ENCODE assay signal across 17 cellular contexts in the genomic region with DNA sequence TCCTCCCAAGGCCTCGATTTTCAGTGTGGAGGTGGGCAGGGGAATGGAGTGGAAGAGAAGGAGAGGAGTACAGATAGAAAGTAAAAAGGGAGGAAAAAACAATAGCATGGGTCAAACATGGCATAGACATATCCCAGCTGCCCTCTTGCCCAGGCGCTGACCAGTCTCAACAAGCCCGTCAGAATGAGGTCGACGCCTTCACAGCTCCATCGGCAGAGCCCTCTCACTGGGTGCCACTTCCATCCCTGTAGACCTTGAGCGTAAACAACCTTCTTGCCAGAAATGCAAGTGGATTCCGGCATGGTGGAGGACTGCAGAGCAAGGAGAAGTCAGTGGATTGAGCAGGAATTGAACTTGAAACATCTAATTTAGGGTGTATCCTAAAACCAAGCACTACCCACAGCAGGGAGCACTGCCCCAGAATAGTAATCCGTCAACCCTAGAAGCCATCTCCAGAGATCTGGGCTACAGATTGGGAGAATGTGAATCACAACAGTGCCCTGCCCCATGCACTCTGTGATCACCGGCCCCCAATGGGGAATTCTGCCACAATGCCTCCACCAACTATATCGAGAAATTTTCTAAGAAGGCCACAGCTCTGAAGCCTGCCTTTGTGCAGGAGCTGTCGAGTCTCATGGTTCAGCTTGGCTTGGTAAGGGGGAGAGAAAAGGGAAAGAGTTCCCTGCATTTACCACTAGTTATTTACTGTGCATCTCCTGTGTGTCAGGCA.
DNase-seq lines count a peak whose midpoint lies in the region; ATAC-seq and TF ChIP-seq lines count a peak whose summit lies in the region.
"Had no signal": no experiment of that assay in that cellular context is flagged by ENCODE, and none has a peak within 500 bp of the region (broad histone marks: within the 10 kb centered on the region; RNA-seq: fewer than 3 reads in every experiment).

No MANE protein-coding gene starts in this region.

- intact Hi-C loops in sciatic nerve (cut with DNase I): no loop called here

- DNase-seq in activated CD8-positive, alpha-beta memory T cell treated with anti-CD3 and anti-CD28 coated beads, Interleukin-2, amount 50 U/mL, for 48 hours: peak; percentile 22
- DNase-seq in activated CD8-positive, alpha-beta memory T cell treated with anti-CD3 and anti-CD28 coated beads for 24 hours: no peak
- peak; percentile 42 for DNase-seq in sciatic nerve (ENCODE audit: low spot score)
- DNase-seq in activated naive CD8-positive, alpha-beta T cell treated with anti-CD3 and anti-CD28 coated beads, Interleukin-2, amount 50 U/mL, for 24 hours: no peak
- DNase-seq in NCI-H1436 (lab: John Stamatoyannopoulos, UW): no peak
- DNase-seq in activated T-cell treated with anti-CD3 and anti-CD28 coated beads, Interleukin-2, amount 50 U/mL, for 24 hours: no peak
- DNase-seq: Caco-2; CD4-positive, CD25-positive, alpha-beta regulatory T cell; CD8-positive, alpha-beta T cell; DMS153; DND-41; GM23248; H7; HCEC 1CT had no signal

- no peak overlapping the region for H3K4me3 Mint-ChIP-seq in nephron
- H3K4me3 Mint-ChIP-seq in activated naive CD8-positive, alpha-beta T cell treated with anti-CD3 and anti-CD28 coated beads, Interleukin-2, amount 50 U/mL, for 24 hours: no peak overlapping the region
- H3K4me3 Mint-ChIP-seq in activated T-cell treated with anti-CD3 and anti-CD28 coated beads, Interleukin-2, amount 50 U/mL, for 24 hours: no peak overlapping the region
- H3K4me3 Mint-ChIP-seq: B cell; CD4-positive, CD25-positive, alpha-beta regulatory T cell; CD8-positive, alpha-beta T cell had no signal

- H3K4me1 Mint-ChIP-seq in nephron: peaks cover 50% of the 10 kb centered on the region
- H3K4me1 Mint-ChIP-seq in activated naive CD8-positive, alpha-beta T cell treated with anti-CD3 and anti-CD28 coated beads, Interleukin-2, amount 50 U/mL, for 24 hours: peaks cover 8% of the 10 kb centered on the region
- H3K4me1 Mint-ChIP-seq in activated T-cell treated with anti-CD3 and anti-CD28 coated beads, Interleukin-2, amount 50 U/mL, for 24 hours (ENCODE audit: low read depth): peaks cover 20% of the 10 kb centered on the region
- H3K4me1 Mint-ChIP-seq: B cell; CD4-positive, CD25-positive, alpha-beta regulatory T cell had no signal

- H3K27ac Mint-ChIP-seq in nephron: peak overlapping the region in 2 of 3 experiments; percentile 26 to 30
- H3K27ac Mint-ChIP-seq in activated naive CD8-positive, alpha-beta T cell treated with anti-CD3 and anti-CD28 coated beads, Interleukin-2, amount 50 U/mL, for 24 hours: no peak overlapping the region
- no peak overlapping the region for H3K27ac Mint-ChIP-seq in activated T-cell treated with anti-CD3 and anti-CD28 coated beads, Interleukin-2, amount 50 U/mL, for 24 hours
- H3K27ac Mint-ChIP-seq: B cell; CD4-positive, CD25-positive, alpha-beta regulatory T cell; CD8-positive, alpha-beta T cell had no signal

- peaks cover 7% of the 10 kb centered on the region for H3K27me3 Mint-ChIP-seq in nephron (ENCODE audit: low read depth)
- no peaks in the 10 kb centered on the region for H3K27me3 Mint-ChIP-seq in activated naive CD8-positive, alpha-beta T cell treated with anti-CD3 and anti-CD28 coated beads, Interleukin-2, amount 50 U/mL, for 24 hours
- no peaks in the 10 kb centered on the region for H3K27me3 Mint-ChIP-seq in activated T-cell treated with anti-CD3 and anti-CD28 coated beads, Interleukin-2, amount 50 U/mL, for 24 hours

- no peak for ATAC-seq in sciatic nerve
- no peak for ATAC-seq in GM21529 (IDR thresholded peaks at IDR 0.05; ENCODE audit: unreplicated experiment)
- no peak for ATAC-seq in activated naive CD8-positive, alpha-beta T cell treated with anti-CD3 and anti-CD28 coated beads, Interleukin-2, amount 50 U/mL, for 24 hours
- ATAC-seq: CD8-positive, alpha-beta T cell had no signal

- H3K9me3 Mint-ChIP-seq in nephron: peaks cover 19% of the 10 kb centered on the region
- peaks cover 4% of the 10 kb centered on the region for H3K9me3 Mint-ChIP-seq in activated naive CD8-positive, alpha-beta T cell treated with anti-CD3 and anti-CD28 coated beads, Interleukin-2, amount 50 U/mL, for 24 hours
- H3K9me3 Mint-ChIP-seq in activated T-cell treated with anti-CD3 and anti-CD28 coated beads, Interleukin-2, amount 50 U/mL, for 24 hours: peaks cover 6% of the 10 kb centered on the region

- peaks cover 5% of the 10 kb centered on the region for H3K36me3 Mint-ChIP-seq in nephron (ENCODE audit: low read depth)
- peaks cover 3% of the 10 kb centered on the region for H3K36me3 Mint-ChIP-seq in activated naive CD8-positive, alpha-beta T cell treated with anti-CD3 and anti-CD28 coated beads, Interleukin-2, amount 50 U/mL, for 24 hours (ENCODE audit: low read depth)
- no peaks in the 10 kb centered on the region for H3K36me3 Mint-ChIP-seq in activated T-cell treated with anti-CD3 and anti-CD28 coated beads, Interleukin-2, amount 50 U/mL, for 24 hours (ENCODE audit: low read depth)
- H3K36me3 Mint-ChIP-seq: CD8-positive, alpha-beta T cell had no signal

- TF ChIP-seq CTCF in nephron (IDR thresholded peaks at IDR 0.05; ENCODE audit: unreplicated experiment in 3 of 3): no peak

Comparison
In these comparisons a context has a peak if more than half of its experiments do, and no peak if none do; other contexts are left out.
1. DNase-seq: peak in activated CD8-positive, alpha-beta memory T cell treated with anti-CD3 and anti-CD28 coated beads, Interleukin-2, amount 50 U/mL, for 48 hours (single experiment) and sciatic nerve (single experiment); none in activated CD8-positive, alpha-beta memory T cell treated with anti-CD3 and anti-CD28 coated beads for 24 hours (single experiment), activated naive CD8-positive, alpha-beta T cell treated with anti-CD3 and anti-CD28 coated beads, Interleukin-2, amount 50 U/mL, for 24 hours (single experiment), NCI-H1436 (single experiment) and activated T-cell treated with anti-CD3 and anti-CD28 coated beads, Interleukin-2, amount 50 U/mL, for 24 hours (single experiment).
2. H3K27ac Mint-ChIP-seq: peak in nephron (2 of 3); none in activated naive CD8-positive, alpha-beta T cell treated with anti-CD3 and anti-CD28 coated beads, Interleukin-2, amount 50 U/mL, for 24 hours (single experiment) and activated T-cell treated with anti-CD3 and anti-CD28 coated beads, Interleukin-2, amount 50 U/mL, for 24 hours (single experiment).